In genomic region chr2:48400553-48401179, GRCh38 we compare ENCODE assay signal across 10 cellular contexts.
"Had no signal": no experiment of that assay in that cellular context is flagged by ENCODE, and none has a peak within 500 bp of the region (broad histone marks: within the 10 kb centered on the region; RNA-seq: fewer than 3 reads in every experiment).

No MANE protein-coding gene starts in this region.

- H3K4me3 Mint-ChIP-seq: activated B cell treated with CpG ODN at 0.5 μM for 24 hours; activated CD4-positive, alpha-beta T cell treated with anti-CD3 and anti-CD28 coated beads, Interleukin-2, amount 10 ng/mL, durations not matched to agents 24 days and 14 days; activated naive CD8-positive, alpha-beta T cell treated with anti-CD3 and anti-CD28 coated beads, Interleukin-2, amount 50 U/mL, for 24 hours; stimulated activated effector memory CD8-positive, alpha-beta T cell treated with anti-CD3 and anti-CD28 coated beads, Interleukin-12 subunit alpha, Interleukin-12 subunit beta, amount 100 ng/mL, for 72 hours had no signal

- H3K27ac Mint-ChIP-seq: activated B cell treated with CpG ODN at 0.5 μM for 24 hours; activated CD4-positive, alpha-beta T cell treated with anti-CD3 and anti-CD28 coated beads, Interleukin-2, amount 10 ng/mL, durations not matched to agents 24 days and 14 days; activated naive CD8-positive, alpha-beta T cell treated with anti-CD3 and anti-CD28 coated beads, Interleukin-2, amount 50 U/mL, for 24 hours; stimulated activated effector memory CD8-positive, alpha-beta T cell treated with anti-CD3 and anti-CD28 coated beads, Interleukin-12 subunit alpha, Interleukin-12 subunit beta, amount 100 ng/mL, for 72 hours had no signal

- H3K9me3 Mint-ChIP-seq: activated B cell treated with CpG ODN at 0.5 μM for 24 hours; activated CD4-positive, alpha-beta T cell treated with anti-CD3 and anti-CD28 coated beads, Interleukin-2, amount 10 ng/mL, durations not matched to agents 24 days and 14 days; activated naive CD8-positive, alpha-beta T cell treated with anti-CD3 and anti-CD28 coated beads, Interleukin-2, amount 50 U/mL, for 24 hours; stimulated activated effector memory CD8-positive, alpha-beta T cell treated with anti-CD3 and anti-CD28 coated beads, Interleukin-12 subunit alpha, Interleukin-12 subunit beta, amount 100 ng/mL, for 72 hours had no signal

- H3K4me1 ChIP-seq: upper lobe of left lung had no signal

- H3K9me3 ChIP-seq: neutrophil, upper lobe of left lung had no signal

- H3K4me3 ChIP-seq: cardiac muscle cell, hepatocyte, upper lobe of left lung had no signal

- H3K36me3 ChIP-seq: cardiac muscle cell, neutrophil, upper lobe of left lung had no signal

- H3K36me3 Mint-ChIP-seq: stimulated activated effector memory CD8-positive, alpha-beta T cell treated with anti-CD3 and anti-CD28 coated beads, Interleukin-12 subunit alpha, Interleukin-12 subunit beta, amount 100 ng/mL, for 72 hours had no signal

- H3K27me3 Mint-ChIP-seq: activated CD4-positive, alpha-beta T cell treated with anti-CD3 and anti-CD28 coated beads, Interleukin-2, amount 10 ng/mL, durations not matched to agents 24 days and 14 days; activated naive CD8-positive, alpha-beta T cell treated with anti-CD3 and anti-CD28 coated beads, Interleukin-2, amount 50 U/mL, for 24 hours had no signal

- H3K27ac ChIP-seq: cardiac muscle cell, hepatocyte, neutrophil, upper lobe of left lung had no signal

- H3K27me3 ChIP-seq: cardiac muscle cell, hepatocyte, neutrophil, upper lobe of left lung had no signal

- DNase-seq: activated B cell treated with CpG ODN at 0.5 μM for 24 hours; activated CD4-positive, alpha-beta T cell treated with anti-CD3 and anti-CD28 coated beads, Interleukin-2, amount 10 ng/mL, durations not matched to agents 24 days and 14 days; activated naive CD4-positive, alpha-beta T cell treated with Interleukin-2 at 50 U/mL for 16 hours; activated naive CD8-positive, alpha-beta T cell treated with anti-CD3 and anti-CD28 coated beads, Interleukin-2, amount 50 U/mL, for 24 hours; right cardiac atrium; upper lobe of left lung had no signal
